In the genomic region with DNA sequence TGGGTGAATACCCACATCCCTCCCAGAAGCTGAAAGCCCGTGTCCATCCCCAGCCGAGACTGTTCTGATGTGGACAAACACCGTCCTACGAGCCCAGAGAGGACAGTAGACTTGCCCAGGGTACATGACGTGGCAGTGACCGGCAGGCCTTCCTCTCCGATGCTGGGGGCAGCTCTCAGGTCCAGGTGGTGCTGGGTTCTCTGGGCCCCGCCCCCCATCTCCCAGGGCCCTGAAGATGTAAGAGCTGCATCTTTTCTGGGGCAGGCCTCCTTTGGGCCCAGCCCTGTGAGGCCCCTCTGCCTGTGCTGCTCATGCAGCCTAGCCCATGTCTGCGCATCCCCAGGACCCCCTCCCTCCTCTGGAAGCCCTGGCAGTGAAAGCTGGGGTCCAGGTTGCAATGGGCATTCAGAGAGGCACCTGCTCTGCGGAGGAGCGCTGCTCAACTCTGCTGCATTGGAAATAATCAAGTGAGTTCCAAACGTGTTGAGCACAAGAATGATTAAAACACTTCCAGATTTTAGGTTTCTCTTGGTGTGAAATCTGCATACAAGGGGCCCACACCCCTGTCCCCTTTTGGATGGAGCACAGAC, we compare ENCODE assay signal across 16 cellular contexts.
"Had no signal": no experiment of that assay in that cellular context is flagged by ENCODE, and none has a peak within 500 bp of the region (broad histone marks: within the 10 kb centered on the region; RNA-seq: fewer than 3 reads in every experiment).

No MANE protein-coding gene starts in this region.

- H3K4me1 ChIP-seq: adrenal gland, breast epithelium, prostate gland had no signal

- H3K36me3 Mint-ChIP-seq: activated naive CD4-positive, alpha-beta T cell treated with anti-CD3 and anti-CD28 coated beads, Interleukin-2, amount 10 ng/mL, durations not matched to agents 7 days and 5 days had no signal

- H3K27me3 ChIP-seq: adrenal gland, breast epithelium, esophagus squamous epithelium, right atrium auricular region, testis had no signal

- DNase-seq: activated CD4-positive, alpha-beta memory T cell treated with anti-CD3 and anti-CD28 coated beads, Interleukin-2, amount 10 ng/mL, durations not matched to agents 7 days and 5 days; activated CD4-positive, CD25-positive, alpha-beta regulatory T cell; activated effector memory CD4-positive, alpha-beta T cell treated with Interleukin-2 at 50 U/mL for 16 hours; activated naive CD4-positive, alpha-beta T cell treated with anti-CD3 and anti-CD28 coated beads, Interleukin-2, amount 10 ng/mL, durations not matched to agents 7 days and 5 days; adrenal gland; cerebellar nuclear complex; esophagus squamous epithelium; T-helper 9 cell had no signal

- H3K36me3 ChIP-seq: adrenal gland, breast epithelium, prostate gland had no signal

- H3K4me3 Mint-ChIP-seq: activated CD4-positive, alpha-beta memory T cell treated with anti-CD3 and anti-CD28 coated beads, Interleukin-2, amount 10 ng/mL, durations not matched to agents 7 days and 5 days; dendritic cell treated with granulocyte-macrophage colony-stimulating factor and Interleukin-4, amounts not matched to agents 40 ng/mL and 50 ng/mL, for 4 days; neural crest cell; type B pancreatic cell had no signal

- H3K27ac Mint-ChIP-seq: activated CD4-positive, alpha-beta memory T cell treated with anti-CD3 and anti-CD28 coated beads, Interleukin-2, amount 10 ng/mL, durations not matched to agents 7 days and 5 days; dendritic cell treated with granulocyte-macrophage colony-stimulating factor and Interleukin-4, amounts not matched to agents 40 ng/mL and 50 ng/mL, for 4 days; type B pancreatic cell had no signal

- H3K9me3 ChIP-seq: adrenal gland, breast epithelium, esophagus squamous epithelium, prostate gland, right atrium auricular region, testis had no signal

- H3K27me3 Mint-ChIP-seq: activated CD4-positive, alpha-beta memory T cell treated with anti-CD3 and anti-CD28 coated beads, Interleukin-2, amount 10 ng/mL, durations not matched to agents 7 days and 5 days; activated naive CD4-positive, alpha-beta T cell treated with anti-CD3 and anti-CD28 coated beads, Interleukin-2, amount 10 ng/mL, durations not matched to agents 7 days and 5 days; dendritic cell treated with granulocyte-macrophage colony-stimulating factor and Interleukin-4, amounts not matched to agents 40 ng/mL and 50 ng/mL, for 4 days; type B pancreatic cell had no signal

- H3K27ac ChIP-seq: adrenal gland, breast epithelium, esophagus squamous epithelium, prostate gland, right atrium auricular region had no signal

- H3K4me3 ChIP-seq: adrenal gland, breast epithelium, esophagus squamous epithelium, lung, prostate gland, right atrium auricular region, testis had no signal

- H3K4me1 Mint-ChIP-seq: activated CD4-positive, alpha-beta memory T cell treated with anti-CD3 and anti-CD28 coated beads, Interleukin-2, amount 10 ng/mL, durations not matched to agents 7 days and 5 days; activated naive CD4-positive, alpha-beta T cell treated with anti-CD3 and anti-CD28 coated beads, Interleukin-2, amount 10 ng/mL, durations not matched to agents 7 days and 5 days had no signal

- H3K9me3 Mint-ChIP-seq: activated CD4-positive, alpha-beta memory T cell treated with anti-CD3 and anti-CD28 coated beads, Interleukin-2, amount 10 ng/mL, durations not matched to agents 7 days and 5 days; activated naive CD4-positive, alpha-beta T cell treated with anti-CD3 and anti-CD28 coated beads, Interleukin-2, amount 10 ng/mL, durations not matched to agents 7 days and 5 days; dendritic cell treated with granulocyte-macrophage colony-stimulating factor and Interleukin-4, amounts not matched to agents 40 ng/mL and 50 ng/mL, for 4 days; type B pancreatic cell had no signal
